Comparison of ENCODE assay signal across 22 cellular contexts in genomic region chr6:35280903-35281302, GRCh38. TPM values are rescaled to one million over a fixed set of nuclear protein-coding genes. Genes with fewer than 3 reads are reported as not detected.
DNase-seq lines count a peak whose midpoint lies in the region; ATAC-seq, FAIRE-seq and TF ChIP-seq lines count a peak whose summit lies in the region.
"Had no signal": no experiment of that assay in that cellular context is flagged by ENCODE, and none has a peak within 500 bp of the region (broad histone marks: within the 10 kb centered on the region; RNA-seq: fewer than 3 reads in every experiment).

No MANE protein-coding gene starts in this region.

- ATAC-seq in left lobe of liver (no peak), HG02884 (IDR thresholded peaks at IDR 0.05; ENCODE audit: unreplicated experiment) (no peak)
- ATAC-seq: activated T-cell treated with anti-CD3 and anti-CD28 coated beads, Interleukin-2, amount 50 U/mL, for 4 hours; body of pancreas; GM23338 had no signal

- H4K20me1 ChIP-seq in endothelial cell of umbilical vein (replicated peaks; ENCODE audit: control insufficient read depth, extremely low read depth, insufficient read depth, low read length) (no peaks in the 10 kb centered on the region), osteoblast (ENCODE audit: insufficient read depth, low read length) (peaks cover 2% of the 10 kb centered on the region)
- H4K20me1 ChIP-seq: BLaER1 had no signal

- H3K27ac ChIP-seq in HEK293 (ENCODE audit: extremely low read depth, low read depth, low read length), result no peak overlapping the region
- H3K27ac ChIP-seq in endothelial cell of umbilical vein (ENCODE audit: insufficient read depth, low read depth, low read length), result no peak overlapping the region
- H3K27ac ChIP-seq in osteoblast (ENCODE audit: low read depth, low read length), result no peak overlapping the region
- no peak overlapping the region for H3K27ac ChIP-seq in CD8-positive, alpha-beta memory T cell (ENCODE audit: low read depth, low read length)
- H3K27ac ChIP-seq: BLaER1, body of pancreas, upper lobe of left lung had no signal

- H3K9me3 ChIP-seq in HEK293 (ENCODE audit: control insufficient read depth, insufficient read depth, low read depth, low read length), result no peaks in the 10 kb centered on the region
- H3K9me3 ChIP-seq in endothelial cell of umbilical vein (replicated peaks; ENCODE audit: control insufficient read depth, insufficient read depth, low read length), result no peaks in the 10 kb centered on the region
- no peaks in the 10 kb centered on the region for H3K9me3 ChIP-seq in osteoblast (ENCODE audit: low read depth, low read length)
- no peaks in the 10 kb centered on the region for H3K9me3 ChIP-seq in CD8-positive, alpha-beta memory T cell (ENCODE audit: low read length)
- H3K9me3 ChIP-seq: BLaER1, body of pancreas, Caco-2, upper lobe of left lung had no signal

- FAIRE-seq in endothelial cell of umbilical vein (lab: Jason Lieb, UNC), result no peak

- CTCF ChIA-PET in HEK293 (lab: Yijun Ruan, JAX), result interaction anchor here (0.5 to 2.4 kb wide), 7 partner anchors 11 to 296 kb away, joined by 3 to 9 read pairs (median 3); no protein-coding TSS in a partner anchor
- CTCF ChIA-PET in endothelial cell of umbilical vein (lab: Charles Lee), result interaction anchor here (0.5 to 2.6 kb wide), 5 partner anchors 9 to 451 kb away, joined by 3 to 7 read pairs (median 3); no protein-coding TSS in a partner anchor
- CTCF ChIA-PET in CD8-positive, alpha-beta memory T cell (lab: Charles Lee), result no interaction called here

- in situ Hi-C loops in ACHN (cut with HindIII; ENCODE audit: low pct_ligation_motif_present, low pct_unique_long_range_greater_than_20kb, low sequenced_read_pairs), result no loop called here

- H3K36me3 Mint-ChIP-seq in CD8-positive, alpha-beta memory T cell, result peaks cover 7 to 51% (median 21%) of the 10 kb centered on the region in 3 donors

- no TSS peak for BruUV-seq in endothelial cell of umbilical vein (replicated peaks; lab: Mats Ljungman, UMichigan)

- H2AFZ ChIP-seq in endothelial cell of umbilical vein (ENCODE audit: low read depth, low read length) (no peak overlapping the region), osteoblast (ENCODE audit: low read length) (no peak overlapping the region)
- H2AFZ ChIP-seq: GM23338 had no signal

- POLR2A ChIA-PET in HEK293 (lab: Yijun Ruan, JAX), result interaction anchor here (0.9 to 3.2 kb wide), 4 partner anchors 8 to 188 kb away, joined by 3 to 23 read pairs (median 3); partner anchors contain the start of genes RPL10A and ZNF76
- POLR2A ChIA-PET in endothelial cell of umbilical vein (lab: Charles Lee), result interaction anchor here (0.6 kb wide), 1 partner anchor 449 kb away, joined by 8 read pairs; no protein-coding TSS in a partner anchor
- POLR2A ChIA-PET in CD8-positive, alpha-beta memory T cell (lab: Charles Lee), result no interaction called here

- H3K4me3 ChIP-seq in HEK293 (ENCODE audit: low read depth, low read length) (no peak overlapping the region), endothelial cell of umbilical vein (replicated peaks in 1 of 3; ENCODE audit: insufficient read depth in 1 of 3, low read depth in 1 of 3, low read length in 3 of 3) (no peak overlapping the region), osteoblast (ENCODE audit: insufficient read depth, low read length) (no peak overlapping the region)
- no peak overlapping the region for H3K4me3 ChIP-seq in CD8-positive, alpha-beta memory T cell (ENCODE audit: low read length)
- H3K4me3 ChIP-seq: BLaER1, body of pancreas, GM23338, upper lobe of left lung had no signal

- H3K27me3 ChIP-seq in endothelial cell of umbilical vein (ENCODE audit: control insufficient read depth in 2 of 2, insufficient read depth in 2 of 2, low read length in 2 of 2), result no peaks in the 10 kb centered on the region
- H3K27me3 ChIP-seq in osteoblast (ENCODE audit: insufficient read depth, low read length), result no peaks in the 10 kb centered on the region
- H3K27me3 ChIP-seq in CD8-positive, alpha-beta memory T cell (ENCODE audit: insufficient read depth, low read length, poor library complexity, severe bottlenecking), result no peaks in the 10 kb centered on the region
- H3K27me3 ChIP-seq: BLaER1, body of pancreas, upper lobe of left lung had no signal

- no peak overlapping the region for H3K27ac Mint-ChIP-seq in CD8-positive, alpha-beta memory T cell
- H3K27ac Mint-ChIP-seq: GM23338, memory B cell had no signal

- TF ChIP-seq CTCF in HEK293 (tag by site-specific recombination; IDR thresholded peaks at IDR 0.05) (no peak), endothelial cell of umbilical vein (IDR thresholded peaks at IDR 0.05; ENCODE audit: extremely low read depth in 1 of 2, insufficient read depth in 1 of 2, low read depth in 1 of 2, low read length in 2 of 2) (no peak), osteoblast (IDR thresholded peaks at IDR 0.05; ENCODE audit: extremely low read depth, low read depth, low read length) (no peak)

- H3K9ac ChIP-seq in endothelial cell of umbilical vein (replicated peaks; ENCODE audit: extremely low read depth, insufficient read depth, low read length), result no peak overlapping the region
- H3K9ac ChIP-seq: BLaER1 had no signal

- no peaks in the 10 kb centered on the region for H3K27me3 Mint-ChIP-seq in CD8-positive, alpha-beta memory T cell
- H3K27me3 Mint-ChIP-seq: memory B cell had no signal

- no peaks in the 10 kb centered on the region for H3K9me3 Mint-ChIP-seq in CD8-positive, alpha-beta memory T cell
- H3K9me3 Mint-ChIP-seq: activated T-cell treated with anti-CD3 and anti-CD28 coated beads, Interleukin-2, amount 50 U/mL, for 4 hours; GM23338; memory B cell had no signal

- no peak overlapping the region for H3K4me2 ChIP-seq in endothelial cell of umbilical vein (ENCODE audit: insufficient read depth, low read length)
- no peak overlapping the region for H3K4me2 ChIP-seq in osteoblast (ENCODE audit: insufficient read depth, low read length)
- H3K4me2 ChIP-seq: BLaER1, GM23338 had no signal

- intact Hi-C loops in endothelial cell of umbilical vein (cut with micrococcal nuclease), result no loop called here

- H3K9me1 ChIP-seq in endothelial cell of umbilical vein (replicated peaks; ENCODE audit: control insufficient read depth, extremely low read depth, insufficient read depth, low read length), result no peaks in the 10 kb centered on the region

- H3K79me2 ChIP-seq in endothelial cell of umbilical vein (ENCODE audit: control insufficient read depth, insufficient read depth, low read length) (no peaks in the 10 kb centered on the region), osteoblast (ENCODE audit: insufficient read depth, low read length) (peaks cover 7% of the 10 kb centered on the region)

- peak; percentile 31 for DNase-seq in ACHN
- peak; percentile 54 for DNase-seq in endothelial cell of umbilical vein (ENCODE audit: low read depth, low spot score)
- DNase-seq in osteoblast (ENCODE audit: insufficient read length, low spot score, missing footprints), result peak; percentile 68
- no peak for DNase-seq in left lobe of liver (ENCODE audit: low spot score)
- DNase-seq in CD8-positive, alpha-beta memory T cell, result no peak
- DNase-seq: activated CD4-positive, alpha-beta T cell treated with anti-CD3 and anti-CD28 coated beads for 4 hours; activated CD8-positive, alpha-beta memory T cell treated with anti-CD3 and anti-CD28 coated beads for 24 hours; activated T-cell treated with anti-CD3 and anti-CD28 coated beads, Interleukin-2, amount 50 U/mL, for 4 hours; Caco-2; DND-41; effector CD4-positive, alpha-beta T cell; NCI-H1436 treated with DMSO at 0.1 percent for 48 hours; NCI-H345; NCI-H748 treated with DMSO at 0.1 percent for 48 hours; stimulated activated CD4-positive, alpha-beta T cell treated with anti-CD3 and anti-CD28 coated beads, Interleukin-4, amount 100 ng/mL, for 1 hour; upper lobe of left lung had no signal

- dilution Hi-C loops in endothelial cell of umbilical vein (cut with MboI; ENCODE audit: extremely low pct_ligation_motif_present, low sequenced_read_pairs), result no loop called here

- peaks cover 14% of the 10 kb centered on the region for H3K4me1 ChIP-seq in HEK293 (ENCODE audit: control insufficient read depth, insufficient read depth, low read length)
- no peaks in the 10 kb centered on the region for H3K4me1 ChIP-seq in endothelial cell of umbilical vein (ENCODE audit: control insufficient read depth, extremely low read depth, insufficient read depth, low read length)
- H3K4me1 ChIP-seq in osteoblast (ENCODE audit: insufficient read depth, low read length), result peaks cover 3% of the 10 kb centered on the region
- no peaks in the 10 kb centered on the region for H3K4me1 ChIP-seq in CD8-positive, alpha-beta memory T cell (ENCODE audit: insufficient read depth, low read length)
- H3K4me1 ChIP-seq: body of pancreas, Caco-2 had no signal

- no peak overlapping the region for H3K4me3 Mint-ChIP-seq in CD8-positive, alpha-beta memory T cell
- H3K4me3 Mint-ChIP-seq: activated T-cell treated with anti-CD3 and anti-CD28 coated beads, Interleukin-2, amount 50 U/mL, for 4 hours; GM23338; memory B cell had no signal

- H3K36me3 ChIP-seq in HEK293 (ENCODE audit: control insufficient read depth in 2 of 2, insufficient read depth in 1 of 2, low read length in 2 of 2) (peaks cover 25 to 36% of the 10 kb centered on the region in 2 experiments; a peak in 2 of 3 replicates), endothelial cell of umbilical vein (ENCODE audit: control insufficient read depth in 2 of 2, extremely low read depth in 1 of 2, insufficient read depth in 2 of 2, low read length in 2 of 2) (peaks cover 3% of the 10 kb centered on the region in 2 experiments), osteoblast (ENCODE audit: insufficient read depth, low read length) (peaks cover 42% of the 10 kb centered on the region)
- H3K36me3 ChIP-seq in CD8-positive, alpha-beta memory T cell (ENCODE audit: insufficient read depth, low read length), result peaks cover 33% of the 10 kb centered on the region

- peaks cover 3 to 19% (median 6%) of the 10 kb centered on the region in 3 donors for H3K4me1 Mint-ChIP-seq in CD8-positive, alpha-beta memory T cell
- H3K4me1 Mint-ChIP-seq: GM23338 had no signal

- no peak for TF ChIP-seq POLR2A in endothelial cell of umbilical vein (IDR thresholded peaks at IDR 0.05; ENCODE audit: low read depth, low read length)

RNA-seq across cellular contexts. Expression of gene DEF6, which starts 16.7 kb away (rescaled TPM):
- total RNA-seq in endothelial cell of umbilical vein (0.77 and 1.0 TPM in 2 replicates), osteoblast (0.29 and 0.72 TPM in 2 replicates), left lobe of liver (1.5 TPM)
- 0.43 and 0.59 TPM in 2 replicates for polyA plus RNA-seq in endothelial cell of umbilical vein
- polyA plus RNA-seq in endothelial cell of umbilical vein (2011; cell fraction: cytosol; rRNA removed), result 0.36 and 0.49 TPM in 2 replicates
- 2.2 and 2.8 TPM in 2 replicates for polyA plus RNA-seq in endothelial cell of umbilical vein (2011; cell fraction: nucleus; rRNA removed)
- polyA plus RNA-seq in endothelial cell of umbilical vein (2012), result 0.74 and 1.3 TPM in 2 replicates
- polyA minus RNA-seq in endothelial cell of umbilical vein, result 0.41 and 2.6 TPM in 2 replicates
- polyA minus RNA-seq in endothelial cell of umbilical vein (2011; cell fraction: cytosol; rRNA and poly(A)+ RNA removed), result not detected
- polyA minus RNA-seq in endothelial cell of umbilical vein (2011; cell fraction: nucleus; rRNA and poly(A)+ RNA removed), result 1.0 and 1.3 TPM in 2 replicates
- 10 to 100 TPM; 71.2 to 73.0 TPM for total RNA-seq in CD8-positive, alpha-beta memory T cell
- 183 TPM for polyA plus RNA-seq in CD8-positive, alpha-beta memory T cell

RNA-seq across cellular contexts. Expression of gene ZNF76, which starts 21.4 kb away (rescaled TPM):
- total RNA-seq in endothelial cell of umbilical vein (26.7 and 34.6 TPM in 2 replicates), osteoblast (19.9 and 22.7 TPM in 2 replicates), left lobe of liver (20.1 TPM)
- 27.9 and 33.3 TPM in 2 replicates for polyA plus RNA-seq in endothelial cell of umbilical vein
- 18.4 and 20.7 TPM in 2 replicates for polyA plus RNA-seq in endothelial cell of umbilical vein (2011; cell fraction: cytosol; rRNA removed)
- polyA plus RNA-seq in endothelial cell of umbilical vein (2011; cell fraction: nucleus; rRNA removed), result 91.7 and 122 TPM in 2 replicates
- polyA plus RNA-seq in endothelial cell of umbilical vein (2012), result 18.1 and 20.8 TPM in 2 replicates
- 35.4 and 44.9 TPM in 2 replicates for polyA minus RNA-seq in endothelial cell of umbilical vein
- 9.7 TPM for polyA minus RNA-seq in endothelial cell of umbilical vein (2011; cell fraction: cytosol; rRNA and poly(A)+ RNA removed)
- polyA minus RNA-seq in endothelial cell of umbilical vein (2011; cell fraction: nucleus; rRNA and poly(A)+ RNA removed), result 26.9 and 29.8 TPM in 2 replicates
- 10 to 100 TPM; 31.3 to 35.2 TPM for total RNA-seq in CD8-positive, alpha-beta memory T cell
- polyA plus RNA-seq in CD8-positive, alpha-beta memory T cell, result 33.6 TPM

Comparison
In these comparisons a context has a peak if more than half of its experiments do, and no peak if none do; other contexts are left out.
1. DNase-seq: peak in ACHN (single experiment), endothelial cell of umbilical vein (single experiment) and osteoblast (single experiment); none in left lobe of liver (single experiment) and CD8-positive, alpha-beta memory T cell (0 of 5).
2. RNA of gene DEF6, which starts 16.7 kb away (total RNA-seq): 71.2 to 73.0 TPM in CD8-positive, alpha-beta memory T cell; 1.5 TPM in left lobe of liver (single experiment), 0.77 to 1.0 TPM in endothelial cell of umbilical vein and 0.29 to 0.72 TPM in osteoblast; every median in the first group is over 10 times any median in the second.